8 cellular contexts compared by ENCODE assay signal in the genomic region with DNA sequence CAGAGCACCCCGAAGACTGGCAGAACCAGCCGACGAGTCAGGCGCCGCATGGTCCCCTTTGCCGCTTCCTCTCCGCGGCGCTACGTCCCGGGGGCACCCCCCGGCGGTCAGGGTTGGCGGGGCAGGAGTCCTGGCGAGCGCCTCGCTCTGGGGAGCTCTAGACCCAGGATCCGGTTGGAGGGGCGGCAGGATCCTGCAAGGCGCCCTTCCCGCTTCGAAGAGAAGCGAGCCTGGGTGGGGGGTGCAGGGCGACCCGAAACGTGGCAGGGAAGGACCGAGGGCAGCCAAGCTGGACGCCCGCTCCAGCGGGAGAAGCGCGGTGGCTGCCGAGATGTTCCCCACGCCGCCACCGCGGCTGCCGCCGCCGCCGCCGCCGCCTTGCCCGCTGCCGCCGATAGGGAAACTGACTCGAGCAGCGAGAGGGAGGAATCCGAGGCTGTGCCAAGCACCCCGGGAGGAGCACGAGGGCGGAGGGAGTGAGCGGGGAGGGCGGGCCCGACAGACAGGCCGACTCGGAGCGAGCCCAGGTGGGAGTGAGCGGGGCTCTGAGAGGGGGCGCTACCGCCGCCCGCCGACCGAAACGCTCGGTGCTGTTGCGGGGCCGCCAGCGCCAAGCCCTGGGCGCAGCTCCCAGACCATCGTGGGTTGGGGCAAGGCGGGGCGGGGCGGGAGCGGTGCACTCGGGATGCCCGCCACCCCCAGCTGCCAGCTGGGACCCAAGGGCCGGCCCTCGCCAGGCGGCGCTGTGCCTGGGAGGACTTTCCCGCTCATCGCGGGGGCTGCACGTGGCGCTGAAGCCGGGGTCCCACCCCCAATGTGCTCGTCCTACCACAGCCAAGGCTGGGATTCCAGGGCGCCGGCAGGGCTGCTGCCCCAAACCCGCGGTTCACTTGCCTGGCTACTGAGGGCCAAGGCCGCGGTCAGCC. TPM values are rescaled to one million over a fixed set of nuclear protein-coding genes. Genes with fewer than 3 reads are reported as not detected.
DNase-seq lines count a peak whose midpoint lies in the region; ATAC-seq and TF ChIP-seq lines count a peak whose summit lies in the region.

A gene with protein sequence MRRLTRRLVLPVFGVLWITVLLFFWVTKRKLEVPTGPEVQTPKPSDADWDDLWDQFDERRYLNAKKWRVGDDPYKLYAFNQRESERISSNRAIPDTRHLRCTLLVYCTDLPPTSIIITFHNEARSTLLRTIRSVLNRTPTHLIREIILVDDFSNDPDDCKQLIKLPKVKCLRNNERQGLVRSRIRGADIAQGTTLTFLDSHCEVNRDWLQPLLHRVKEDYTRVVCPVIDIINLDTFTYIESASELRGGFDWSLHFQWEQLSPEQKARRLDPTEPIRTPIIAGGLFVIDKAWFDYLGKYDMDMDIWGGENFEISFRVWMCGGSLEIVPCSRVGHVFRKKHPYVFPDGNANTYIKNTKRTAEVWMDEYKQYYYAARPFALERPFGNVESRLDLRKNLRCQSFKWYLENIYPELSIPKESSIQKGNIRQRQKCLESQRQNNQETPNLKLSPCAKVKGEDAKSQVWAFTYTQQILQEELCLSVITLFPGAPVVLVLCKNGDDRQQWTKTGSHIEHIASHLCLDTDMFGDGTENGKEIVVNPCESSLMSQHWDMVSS (minus strand): TSS at position 404 of the 926 bp plus-strand sequence. CDS start 354 bp downstream, at position 50.

- CTCF ChIA-PET in mammary epithelial cell (lab: Charles Lee; ENCODE audit: low non-redundant PET): interaction anchor here (0.5 to 1.0 kb wide), 11 partner anchors 15 to 427 kb away, joined by 3 to 22 read pairs (median 5); no protein-coding TSS in a partner anchor

- H3K4me2 ChIP-seq in mammary epithelial cell (ENCODE audit: insufficient read depth, low read depth, low read length): peak within 1 kb of the TSS; percentile 93

- H4K20me1 ChIP-seq in mammary epithelial cell (ENCODE audit: insufficient read depth, low read length): no peaks in the 10 kb centered on the region

- H3K79me2 ChIP-seq in mammary epithelial cell (ENCODE audit: insufficient read depth, low read length): peaks cover 41% of the 10 kb centered on the region

- H3K36me3 ChIP-seq in ES-I3 (ENCODE audit: insufficient read depth, low read length) (no peaks in the 10 kb centered on the region), mammary epithelial cell (ENCODE audit: insufficient read depth, low read length) (no peaks in the 10 kb centered on the region), gastrocnemius medialis (no peaks in the 10 kb centered on the region)

- H2AFZ ChIP-seq in mammary epithelial cell (ENCODE audit: low read depth, low read length): peak within 1 kb of the TSS; percentile 96

- intact Hi-C loops in mammary epithelial cell (cut with micrococcal nuclease): loop anchor here (1.0 to 2.0 kb wide), 6 partner anchors 32 to 424 kb away; no protein-coding TSS in a partner anchor
- intact Hi-C loops in gastrocnemius medialis (cut with DNase I; ENCODE audit: low total_unique reads): loop anchor here (10.0 kb wide), 1 partner anchor 197 kb away; no protein-coding TSS in a partner anchor

- 7% methylated on average over 23 of the region's 95 CpGs for WGBS in mammary epithelial cell (ENCODE audit: low coverage, missing lambda C conversion rate)

- dilution Hi-C loops in mammary epithelial cell (cut with HindIII; ENCODE audit: low sequenced_read_pairs): no loop called here

- in situ Hi-C loops in mammary epithelial cell (cut with MboI; ENCODE audit: low sequenced_read_pairs in 2 of 2) (loop anchor here in 1 of 2 donors (25.0 kb wide), 1 partner anchor 276 kb away; no protein-coding TSS in a partner anchor), gastrocnemius medialis (cut with MboI; ENCODE audit: low sequenced_read_pairs in 4 of 4) (no loop called here)

- TF ChIP-seq POLR2A in gastrocnemius medialis (IDR thresholded peaks at IDR 0.05): no peak

- H3K4me1 ChIP-seq in ES-I3 (ENCODE audit: insufficient read depth, low read length) (no peaks in the 10 kb centered on the region), mammary epithelial cell (ENCODE audit: insufficient read depth, low read length) (no peaks in the 10 kb centered on the region), gastrocnemius medialis (peaks cover 8 to 10% of the 10 kb centered on the region in 2 donors)

- peak within 1 kb of the TSS; percentile 71 to 88 (median 80) for H3K4me3 ChIP-seq in mammary epithelial cell (replicated peaks in 1 of 3; ENCODE audit: insufficient read depth in 1 of 3, low read depth in 2 of 3, low read length in 3 of 3)
- peak within 1 kb of the TSS; percentile 53 to 67 (median 58) for H3K4me3 ChIP-seq in gastrocnemius medialis

- H3K27me3 ChIP-seq in mammary epithelial cell (ENCODE audit: insufficient read depth, low read length): no peaks in the 10 kb centered on the region
- H3K27me3 ChIP-seq in gastrocnemius medialis: peaks cover 22 to 45% (median 30%) of the 10 kb centered on the region in 3 donors

- H3K9me3 ChIP-seq in ES-I3 (ENCODE audit: control insufficient read depth, insufficient read depth, low read length) (peaks cover 2% of the 10 kb centered on the region), mammary epithelial cell (replicated peaks; ENCODE audit: insufficient read depth, low read length) (no peaks in the 10 kb centered on the region), gastrocnemius medialis (no peaks in the 10 kb centered on the region)

- no TSS peak for BruUV-seq in mammary epithelial cell (replicated peaks; lab: Mats Ljungman, UMichigan)

- H3K27ac ChIP-seq in mammary epithelial cell (ENCODE audit: insufficient read depth, low read depth, low read length): peak within 1 kb of the TSS; percentile 59
- no peak within 1 kb of the TSS for H3K27ac ChIP-seq in gastrocnemius medialis

- DNase-seq in RPMI7951 (ENCODE audit: low read depth): peak; percentile 44
- peak; percentile 82 for DNase-seq in mammary epithelial cell
- peak; percentile 86 for DNase-seq in iPS-NIHi11 (ENCODE audit: low spot score)
- DNase-seq in gastrocnemius medialis: peak in 1 of 2 donors; percentile 12
- no peak for DNase-seq in NCI-H128 (lab: John Stamatoyannopoulos, UW; ENCODE audit: unreplicated experiment)
- DNase-seq in NCI-H2107 (lab: John Stamatoyannopoulos, UW): no peak

- TF ChIP-seq CTCF in mammary epithelial cell (conservative IDR thresholded peaks at IDR 0.05 in 1 of 2, IDR thresholded peaks at IDR 0.05 in 1 of 2; ENCODE audit: extremely low read depth in 1 of 2, insufficient read depth in 1 of 2, low read depth in 1 of 2, low read length in 2 of 2) (peak; percentile 52 to 72), gastrocnemius medialis (IDR thresholded peaks at IDR 0.05 in 4 of 5, conservative IDR thresholded peaks at IDR 0.05 in 1 of 5) (peak in 3 of 5 experiments; percentile 9 to 47 (median 25))

- peak; percentile 66 for ATAC-seq in HG02981 (IDR thresholded peaks at IDR 0.05; ENCODE audit: unreplicated experiment)
- ATAC-seq in gastrocnemius medialis: peak; percentile 39 to 55

- H3K9ac ChIP-seq in ES-I3 (ENCODE audit: low read depth, low read length) (peak within 1 kb of the TSS; percentile 52), mammary epithelial cell (ENCODE audit: insufficient read depth, low read length) (peak within 1 kb of the TSS; percentile 56)

RNA-seq across cellular contexts. Expression of the gene that starts here (rescaled TPM):
- 1.7 and 3.2 TPM in 2 replicates for total RNA-seq in RPMI7951 (2014; rRNA removed; shearing (Covaris generic))
- total RNA-seq in mammary epithelial cell: 10 to 100 TPM; 12.7 to 29.9 TPM
- 51.6 TPM for polyA plus RNA-seq in mammary epithelial cell
- 52.9 TPM for polyA minus RNA-seq in mammary epithelial cell
- total RNA-seq in gastrocnemius medialis: under 1 TPM in 1 of 4 donors, not detected in 3; 0.16 TPM

Comparison
In these comparisons a context has a peak if more than half of its experiments do, and no peak if none do; other contexts are left out.
1. Peak in ATAC-seq and H3K4me3 ChIP-seq in gastrocnemius medialis; RNA of the gene not detected or under 1 TPM.
2. DNase-seq: peak in RPMI7951 (single experiment), mammary epithelial cell (single experiment) and iPS-NIHi11 (single experiment); none in NCI-H128 (single experiment) and NCI-H2107 (single experiment).